In the genomic region with DNA sequence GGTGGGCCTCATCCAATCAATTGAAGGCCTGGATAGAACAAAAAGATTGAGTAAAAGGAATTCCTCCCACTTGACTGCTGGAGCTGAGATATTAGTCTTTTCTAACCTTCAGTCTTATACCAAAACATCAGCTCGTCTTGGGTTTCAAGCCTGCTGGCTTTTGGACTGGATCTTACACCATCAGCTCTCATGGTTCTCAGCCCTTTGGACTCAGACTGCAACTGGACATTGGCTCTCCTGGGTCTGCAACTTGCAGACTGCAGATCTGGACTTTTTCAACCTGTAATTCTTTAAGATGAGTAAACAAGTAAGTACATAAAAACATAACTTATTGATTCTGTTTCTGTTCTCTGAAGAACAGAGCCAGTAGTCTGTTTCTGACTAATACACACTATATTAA, we compare ENCODE assay signal across 23 cellular contexts.
"Had no signal": no experiment of that assay in that cellular context is flagged by ENCODE, and none has a peak within 500 bp of the region (broad histone marks: within the 10 kb centered on the region; RNA-seq: fewer than 3 reads in every experiment).

No MANE protein-coding gene starts in this region.

- H3K36me3 Mint-ChIP-seq: natural killer cell had no signal

- H3K27ac ChIP-seq: esophagus squamous epithelium, left ventricle myocardium inferior, lower lobe of right lung, neutrophil, pancreas, right atrium auricular region, sigmoid colon, suprapubic skin, vagina had no signal

- H3K4me1 Mint-ChIP-seq: natural killer cell; stimulated activated naive CD8-positive, alpha-beta T cell treated with anti-CD3 and anti-CD28 coated beads, Interleukin-15, amount 100 ng/mL, for 72 hours had no signal

- H3K27ac Mint-ChIP-seq: effector memory CD8-positive, alpha-beta T cell; natural killer cell; stimulated activated naive CD8-positive, alpha-beta T cell treated with anti-CD3 and anti-CD28 coated beads, Interleukin-15, amount 100 ng/mL, for 72 hours had no signal

- H3K4me3 ChIP-seq: esophagus squamous epithelium, left ventricle myocardium inferior, lower lobe of right lung, pancreas, right atrium auricular region, sigmoid colon, suprapubic skin, vagina had no signal

- DNase-seq: cerebellar nuclear complex; cortex of kidney; effector memory CD8-positive, alpha-beta T cell; erythroblast; esophagus squamous epithelium; foreskin melanocyte; left cardiac atrium; left ventricle myocardium inferior; lower lobe of right lung; natural killer cell; pancreas; sigmoid colon; stimulated activated CD4-positive, alpha-beta T cell treated with anti-CD3 and anti-CD28 coated beads, Interleukin-15, amount 100 ng/mL, for 24 hours; stimulated activated CD4-positive, alpha-beta T cell treated with anti-CD3 and anti-CD28 coated beads, Interleukin-2, amount 100 ng/mL, for 48 hours; stimulated activated naive CD4-positive, alpha-beta T cell; stimulated activated naive CD8-positive, alpha-beta T cell treated with anti-CD3 and anti-CD28 coated beads, Interleukin-15, amount 100 ng/mL, for 72 hours; trophoblast cell had no signal

- H3K9me3 ChIP-seq: esophagus squamous epithelium, left ventricle myocardium inferior, lower lobe of right lung, neutrophil, pancreas, right atrium auricular region, sigmoid colon, suprapubic skin, vagina had no signal

- FAIRE-seq: endometrium, pancreas had no signal

- H3K9me3 Mint-ChIP-seq: effector memory CD8-positive, alpha-beta T cell; natural killer cell had no signal

- H3K4me3 Mint-ChIP-seq: effector memory CD8-positive, alpha-beta T cell; natural killer cell; neural crest cell; stimulated activated naive CD8-positive, alpha-beta T cell treated with anti-CD3 and anti-CD28 coated beads, Interleukin-15, amount 100 ng/mL, for 72 hours had no signal

- ATAC-seq: effector memory CD8-positive, alpha-beta T cell; left cardiac atrium; lower lobe of right lung; natural killer cell; pancreas; stimulated activated naive CD8-positive, alpha-beta T cell treated with anti-CD3 and anti-CD28 coated beads, Interleukin-15, amount 100 ng/mL, for 72 hours had no signal

- H3K36me3 ChIP-seq: esophagus squamous epithelium, left ventricle myocardium inferior, lower lobe of right lung, neutrophil, pancreas, right atrium auricular region, sigmoid colon, suprapubic skin, vagina had no signal

- H3K27me3 ChIP-seq: esophagus squamous epithelium, neutrophil, pancreas, right atrium auricular region, sigmoid colon, suprapubic skin, vagina had no signal

- H3K4me1 ChIP-seq: lower lobe of right lung had no signal
